18 cellular contexts compared by ENCODE assay signal in genomic region chr6:169145476-169145875, GRCh38.
DNase-seq lines count a peak whose midpoint lies in the region; TF ChIP-seq lines count a peak whose summit lies in the region.
"Had no signal": no experiment of that assay in that cellular context is flagged by ENCODE, and none has a peak within 500 bp of the region (broad histone marks: within the 10 kb centered on the region; RNA-seq: fewer than 3 reads in every experiment).

No MANE protein-coding gene starts in this region.

- H3K4me3 ChIP-seq in BJ (ENCODE audit: low read depth, low read length) (no peak overlapping the region), hepatocyte (no peak overlapping the region), sigmoid colon (no peak overlapping the region), Karpas-422 (ENCODE audit: low read length) (no peak overlapping the region)
- H3K4me3 ChIP-seq: right lobe of liver had no signal

- peak overlapping the region; percentile 16 for H3K4me2 ChIP-seq in hepatocyte
- no peak overlapping the region for H3K4me2 ChIP-seq in Karpas-422 (ENCODE audit: low read depth, low read length, poor library complexity, severe bottlenecking)

- H3K36me3 Mint-ChIP-seq in chondrocyte (ENCODE audit: low read depth), result peaks cover 10% of the 10 kb centered on the region
- H3K36me3 Mint-ChIP-seq: stimulated activated effector memory CD8-positive, alpha-beta T cell treated with anti-CD3 and anti-CD28 coated beads, Interleukin-12 subunit alpha, Interleukin-12 subunit beta, amount 100 ng/mL, for 72 hours had no signal

- H3K4me1 ChIP-seq in hepatocyte (ENCODE audit: insufficient read depth), result no peaks in the 10 kb centered on the region
- peaks cover 0 to 46% (median 36%) of the 10 kb centered on the region in 4 donors for H3K4me1 ChIP-seq in sigmoid colon
- H3K4me1 ChIP-seq in Karpas-422 (ENCODE audit: low read length), result no peaks in the 10 kb centered on the region
- H3K4me1 ChIP-seq: right lobe of liver had no signal

- peak overlapping the region; percentile 22 for H3K27ac Mint-ChIP-seq in chondrocyte (ENCODE audit: unreplicated experiment)
- H3K27ac Mint-ChIP-seq: stimulated activated effector memory CD8-positive, alpha-beta T cell treated with anti-CD3 and anti-CD28 coated beads, Interleukin-12 subunit alpha, Interleukin-12 subunit beta, amount 100 ng/mL, for 72 hours; T-helper 1 cell treated with Interleukin-12 subunit alpha and Interleukin-12 subunit beta and Interleukin-4 antibody, amounts not matched to agents 30 μg/mL and 1 μg/mL, for 36 hours had no signal

- CTCF ChIA-PET in BJ (lab: Yijun Ruan, JAX), result interaction anchor here (0.6 kb wide), 1 partner anchor 558 kb away, joined by 3 read pairs; no protein-coding TSS in a partner anchor

- H3K27me3 ChIP-seq in BJ (ENCODE audit: control insufficient read depth, insufficient read depth, low read length) (no peaks in the 10 kb centered on the region), hepatocyte (no peaks in the 10 kb centered on the region), sigmoid colon (no peaks in the 10 kb centered on the region), Karpas-422 (ENCODE audit: low read length) (no peaks in the 10 kb centered on the region)
- H3K27me3 ChIP-seq: right lobe of liver had no signal

- H3K9me3 ChIP-seq in hepatocyte (ENCODE audit: low read depth), result no peaks in the 10 kb centered on the region
- peaks cover 0 to under 1% (median 0%) of the 10 kb centered on the region in 4 donors for H3K9me3 ChIP-seq in sigmoid colon
- no peaks in the 10 kb centered on the region; the same call in 1 of the 2 replicates for H3K9me3 ChIP-seq in Karpas-422 (ENCODE audit: low read length)
- H3K9me3 ChIP-seq: right lobe of liver had no signal

- DNase-seq in BJ (ENCODE audit: low read depth), result peak; percentile 84
- DNase-seq in chondrocyte (ENCODE audit: low spot score), result no peak
- no peak for DNase-seq in hepatocyte (ENCODE audit: low spot score)
- DNase-seq in sigmoid colon, result no peak
- no peak for DNase-seq in Karpas-422
- no peak for DNase-seq in NCI-H446 (lab: John Stamatoyannopoulos, UW)
- no peak for DNase-seq in foreskin melanocyte
- DNase-seq in NCI-H774 (lab: John Stamatoyannopoulos, UW), result no peak
- DNase-seq: activated CD4-positive, alpha-beta T cell treated with anti-CD3 and anti-CD28 coated beads, Interleukin-2, amount 50 U/mL, for 4 hours; activated effector memory CD4-positive, alpha-beta T cell treated with Interleukin-2 at 50 U/mL for 16 hours; DMS79; NCI-H1092; NCI-H2081; occipital lobe; right lobe of liver had no signal

- TF ChIP-seq EP300 in sigmoid colon (IDR thresholded peaks at IDR 0.05), result no peak

- H3K36me3 ChIP-seq in BJ (ENCODE audit: control insufficient read depth, insufficient read depth, low read length) (no peaks in the 10 kb centered on the region), hepatocyte (replicated peaks; ENCODE audit: insufficient read depth, low read depth) (no peaks in the 10 kb centered on the region), sigmoid colon (no peaks in the 10 kb centered on the region), Karpas-422 (ENCODE audit: insufficient read depth, low read length) (no peaks in the 10 kb centered on the region)
- H3K36me3 ChIP-seq: right lobe of liver had no signal

- WGBS in hepatocyte (ENCODE audit: low lambda C conversion rate, missing lambda C conversion rate), result 61% methylated on average over 6 of the region's 6 CpGs
- 81 to 87% methylated on average over 6 of the region's 6 CpGs for WGBS in sigmoid colon, 2 donors

- POLR2A ChIA-PET in BJ (lab: Charles Lee), result interaction anchor here (1.2 kb wide), 1 partner anchor 44 kb away, joined by 4 read pairs; no protein-coding TSS in a partner anchor

- H2AFZ ChIP-seq in hepatocyte (no peak overlapping the region), Karpas-422 (ENCODE audit: low read length) (no peak overlapping the region)

- H3K79me2 ChIP-seq in hepatocyte, result no peaks in the 10 kb centered on the region
- H3K79me2 ChIP-seq in Karpas-422 (ENCODE audit: low read length), result no peaks in the 10 kb centered on the region

- TF ChIP-seq CTCF in BJ (IDR thresholded peaks at IDR 0.05; ENCODE audit: insufficient read depth, low read depth, low read length) (no peak), chondrocyte (IDR thresholded peaks at IDR 0.05) (no peak), hepatocyte (IDR thresholded peaks at IDR 0.05; ENCODE audit: poor library complexity) (no peak), sigmoid colon (IDR thresholded peaks at IDR 0.05) (no peak)

- no peak overlapping the region for H3K4me3 Mint-ChIP-seq in chondrocyte (ENCODE audit: unreplicated experiment)
- H3K4me3 Mint-ChIP-seq: stimulated activated effector memory CD8-positive, alpha-beta T cell treated with anti-CD3 and anti-CD28 coated beads, Interleukin-12 subunit alpha, Interleukin-12 subunit beta, amount 100 ng/mL, for 72 hours; T-helper 1 cell treated with Interleukin-12 subunit alpha and Interleukin-12 subunit beta and Interleukin-4 antibody, amounts not matched to agents 30 μg/mL and 1 μg/mL, for 36 hours had no signal

- H3K9ac ChIP-seq in Karpas-422 (ENCODE audit: low read length), result no peak overlapping the region

- peaks cover 33% of the 10 kb centered on the region for H3K9me3 Mint-ChIP-seq in chondrocyte (ENCODE audit: low read depth)
- H3K9me3 Mint-ChIP-seq: T-helper 1 cell treated with Interleukin-12 subunit alpha and Interleukin-12 subunit beta and Interleukin-4 antibody, amounts not matched to agents 30 μg/mL and 1 μg/mL, for 36 hours had no signal

- peak overlapping the region; percentile 77 for H3K27ac ChIP-seq in hepatocyte
- H3K27ac ChIP-seq in sigmoid colon, result peak overlapping the region; percentile 25 to 61 (median 52)
- no peak overlapping the region for H3K27ac ChIP-seq in Karpas-422 (ENCODE audit: low read length)
- H3K27ac ChIP-seq: epithelial cell of prostate, right lobe of liver had no signal

- H4K20me1 ChIP-seq in hepatocyte (ENCODE audit: insufficient read depth, poor library complexity, severe bottlenecking) (no peaks in the 10 kb centered on the region), Karpas-422 (ENCODE audit: insufficient read depth, low read depth, low read length) (no peaks in the 10 kb centered on the region)

- peaks cover 41% of the 10 kb centered on the region for H3K4me1 Mint-ChIP-seq in chondrocyte (ENCODE audit: low read depth)

- no peaks in the 10 kb centered on the region for H3K27me3 Mint-ChIP-seq in chondrocyte (ENCODE audit: low read depth)

- TF ChIP-seq POLR2A in sigmoid colon (IDR thresholded peaks at IDR 0.05), result no peak

- H3K9me2 ChIP-seq in hepatocyte (replicated peaks; ENCODE audit: insufficient read depth) (no peaks in the 10 kb centered on the region), Karpas-422 (replicated peaks; ENCODE audit: insufficient read depth, low read length) (no peaks in the 10 kb centered on the region)

- intact Hi-C loops in sigmoid colon (cut with DNase I), result no loop called here
